Comparison of ENCODE assay signal across 8 cellular contexts in genomic region chr11:113896156-113896879, GRCh38. TPM values are rescaled to one million over a fixed set of nuclear protein-coding genes. Genes with fewer than 3 reads are reported as not detected.
DNase-seq lines count a peak whose midpoint lies in the region; ATAC-seq and TF ChIP-seq lines count a peak whose summit lies in the region.

No MANE protein-coding gene starts in this region.

- H3K9me3 ChIP-seq in esophagus muscularis mucosa = no peaks in the 10 kb centered on the region

- H3K9me3 Mint-ChIP-seq in activated B cell treated with CpG ODN at 0.5 μM for 24 hours (no peaks in the 10 kb centered on the region), natural killer cell (no peaks in the 10 kb centered on the region)

- no peak for TF ChIP-seq POLR2A in esophagus muscularis mucosa (IDR thresholded peaks at IDR 0.05; ENCODE audit: low read depth)

- no peaks in the 10 kb centered on the region for H3K27me3 ChIP-seq in esophagus muscularis mucosa

- DNase-seq in AG08395 (ENCODE audit: low spot score) (peak; percentile 53), GM13976 (ENCODE audit: low spot score) (peak; percentile 47), NCI-H1105 treated with DMSO at 0.1 percent for 48 hours (lab: John Stamatoyannopoulos, UW) (peak; percentile 82), activated B cell treated with CpG ODN at 0.5 μM for 24 hours (no peak), esophagus muscularis mucosa (ENCODE audit: extremely low spot score) (no peak), natural killer cell (no peak), ACHN (no peak), posterior vena cava (ENCODE audit: low spot score) (no peak)

- H3K27me3 Mint-ChIP-seq in activated B cell treated with CpG ODN at 0.5 μM for 24 hours (no peaks in the 10 kb centered on the region), natural killer cell (ENCODE audit: low read depth in 2 of 2) (peaks cover 0 to 2% of the 10 kb centered on the region in 2 donors)

- no peak overlapping the region for H3K27ac ChIP-seq in esophagus muscularis mucosa (replicated peaks in 1 of 4)

- H3K4me1 Mint-ChIP-seq in activated B cell treated with CpG ODN at 0.5 μM for 24 hours (peaks cover 21% of the 10 kb centered on the region), natural killer cell (peaks cover 13 to 14% of the 10 kb centered on the region in 2 donors)

- peak; percentile 72 for TF ChIP-seq CTCF in GM13976 (IDR thresholded peaks at IDR 0.05; ENCODE audit: borderline replicate concordance, control extremely low read depth, extremely low read depth, insufficient read depth, missing control alignments)
- TF ChIP-seq CTCF in activated B cell treated with CpG ODN at 0.5 μM for 24 hours (IDR thresholded peaks at IDR 0.05) = peak; percentile 67
- TF ChIP-seq CTCF in esophagus muscularis mucosa (IDR thresholded peaks at IDR 0.05) = peak; percentile 53 to 89 (median 72)
- TF ChIP-seq CTCF in natural killer cell (IDR thresholded peaks at IDR 0.05) = peak; percentile 69

- peak; percentile 73 for ATAC-seq in activated B cell treated with CpG ODN at 0.5 μM for 24 hours (ENCODE audit: low read depth)
- peak; percentile 73 to 80 (median 76) for ATAC-seq in natural killer cell

- CTCF ChIA-PET in activated B cell treated with CpG ODN at 0.5 μM for 24 hours (lab: Charles Lee) = interaction anchor here (0.6 to 7.0 kb wide), 30 partner anchors 9 to 867 kb away, joined by 3 to 306 read pairs (median 6); partner anchors contain the start of genes HTR3A, HTR3B and ZBTB16

- peaks cover 0 to 5% (median 0%) of the 10 kb centered on the region in 4 donors for H3K4me1 ChIP-seq in esophagus muscularis mucosa

- H3K36me3 ChIP-seq in esophagus muscularis mucosa = no peaks in the 10 kb centered on the region

- TF ChIP-seq EP300 in esophagus muscularis mucosa (IDR thresholded peaks at IDR 0.05) = no peak

- H3K4me3 Mint-ChIP-seq in activated B cell treated with CpG ODN at 0.5 μM for 24 hours (no peak overlapping the region), natural killer cell (no peak overlapping the region)

- POLR2A ChIA-PET in activated B cell treated with CpG ODN at 0.5 μM for 24 hours (lab: Charles Lee) = interaction anchor here (0.6 to 2.3 kb wide), 12 partner anchors 11 to 363 kb away, joined by 3 to 21 read pairs (median 4); no protein-coding TSS in a partner anchor

- H3K36me3 Mint-ChIP-seq in activated B cell treated with CpG ODN at 0.5 μM for 24 hours (ENCODE audit: low read depth) = no peaks in the 10 kb centered on the region
- no peaks in the 10 kb centered on the region for H3K36me3 Mint-ChIP-seq in natural killer cell

- H3K4me3 ChIP-seq in esophagus muscularis mucosa = no peak overlapping the region

- in situ Hi-C loops in GM13976 (cut with MboI; ENCODE audit: low sequenced_read_pairs, unreplicated experiment) (no loop called here), ACHN (cut with HindIII; ENCODE audit: low pct_ligation_motif_present, low pct_unique_long_range_greater_than_20kb, low sequenced_read_pairs) (no loop called here)

- H3K27ac Mint-ChIP-seq in activated B cell treated with CpG ODN at 0.5 μM for 24 hours (peak overlapping the region; percentile 37), natural killer cell (no peak overlapping the region)

- 29% methylated on average over 10 of the region's 10 CpGs for WGBS in esophagus muscularis mucosa

- intact Hi-C loops in activated B cell treated with CpG ODN at 0.5 μM for 24 hours (cut with micrococcal nuclease) = loop anchor here (1.0 to 2.0 kb wide), 7 partner anchors 81 to 365 kb away; no protein-coding TSS in a partner anchor
- intact Hi-C loops in esophagus muscularis mucosa (cut with DNase I) = loop anchor here (5.0 to 10.0 kb wide), 2 partner anchors 138 to 366 kb away; no protein-coding TSS in a partner anchor
- intact Hi-C loops in natural killer cell (cut with micrococcal nuclease) = loop anchor here (1.0 kb wide), 1 partner anchor 365 kb away; no protein-coding TSS in a partner anchor
- intact Hi-C loops in posterior vena cava (cut with DNase I) = loop anchor here in 1 of 2 donors (5.0 kb wide), 1 partner anchor 366 kb away; no protein-coding TSS in a partner anchor

RNA-seq across cellular contexts. Expression of gene HTR3B, which starts 8.3 kb away (rescaled TPM):
- total RNA-seq in activated B cell treated with CpG ODN at 0.5 μM for 24 hours (0.10 and 0.22 TPM in 2 replicates), esophagus muscularis mucosa (not detected), natural killer cell (not detected), posterior vena cava (not detected)

RNA-seq across cellular contexts. Expression of gene USP28, which starts 20.9 kb away (rescaled TPM):
- total RNA-seq in activated B cell treated with CpG ODN at 0.5 μM for 24 hours (39.6 and 49.6 TPM in 2 replicates), esophagus muscularis mucosa (10 to 100 TPM; 25.2 to 45.9 (median 35.3) TPM), natural killer cell (100 to 1,000 TPM; 118 to 160 (median 132) TPM), posterior vena cava (10 to 100 TPM; 14.2 to 23.1 TPM)

Comparison
In these comparisons a context has a peak if more than half of its experiments do, and no peak if none do; other contexts are left out.
1. DNase-seq: peak in AG08395 (single experiment), GM13976 (single experiment) and NCI-H1105 treated with DMSO at 0.1 percent for 48 hours (single experiment); none in activated B cell treated with CpG ODN at 0.5 μM for 24 hours (single experiment), esophagus muscularis mucosa (single experiment), natural killer cell (single experiment), ACHN (single experiment) and posterior vena cava (single experiment).
2. Peak in every context shown above with its lines, with median percentiles within 50 percentile points of each other: CTCF ChIP-seq.